ENCODE assay signal across 14 cellular contexts in the genomic region with DNA sequence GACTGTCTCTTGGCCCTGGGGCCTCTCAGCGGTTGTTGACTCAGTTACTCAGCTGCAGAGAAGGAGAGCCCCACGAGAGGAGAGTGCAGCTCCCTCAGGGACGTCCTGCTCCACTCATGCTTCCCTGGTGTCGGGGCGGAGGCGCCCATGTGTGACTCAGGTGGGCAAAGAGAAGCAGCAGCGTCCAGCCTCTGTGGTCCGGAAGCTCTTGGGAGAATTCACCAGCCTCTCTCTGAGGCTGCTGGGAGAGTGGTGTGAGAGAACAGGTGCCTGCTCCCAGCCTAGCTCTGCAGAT. TPM values are rescaled to one million over a fixed set of nuclear protein-coding genes. Genes with fewer than 3 reads are reported as not detected.
DNase-seq lines count a peak whose midpoint lies in the region; ATAC-seq and TF ChIP-seq lines count a peak whose summit lies in the region.
"Had no signal": no experiment of that assay in that cellular context is flagged by ENCODE, and none has a peak within 500 bp of the region (broad histone marks: within the 10 kb centered on the region; RNA-seq: fewer than 3 reads in every experiment).

No MANE protein-coding gene starts in this region.

- peaks cover 0 to 11% (median 0%) of the 10 kb centered on the region in 11 donors for H3K9me3 ChIP-seq in heart right ventricle
- no peaks in the 10 kb centered on the region for H3K9me3 ChIP-seq in thyroid gland
- H3K9me3 ChIP-seq: HAP-1 had no signal

- WGBS in heart right ventricle, 2 donors, result 79 to 86% methylated on average over 8 of the region's 8 CpGs
- whole genome bisulfite sequencing in thyroid gland, 2 donors, result 22% methylated on average over 8 of the region's 8 CpGs; no CpG with 5 or more reads in 1 of the 2 donors

- ATAC-seq in Right ventricle myocardium inferior, result no peak
- no peak for ATAC-seq in heart right ventricle
- no peak for ATAC-seq in WTC11
- ATAC-seq in GM19351 (IDR thresholded peaks at IDR 0.05; ENCODE audit: unreplicated experiment), result no peak

- intact Hi-C loops in Right ventricle myocardium inferior (cut with DNase I), result no loop called here
- intact Hi-C loops in heart right ventricle (cut with DNase I), result no loop called here
- intact Hi-C loops in thyroid gland (cut with DNase I), result no loop called here

- H3K4me1 ChIP-seq in heart right ventricle (peaks cover 0 to 4% (median 0%) of the 10 kb centered on the region in 9 donors), thyroid gland (peaks cover 15 to 42% of the 10 kb centered on the region in 2 donors)
- H3K4me1 ChIP-seq: HAP-1 had no signal

- CTCF ChIA-PET in WTC11 (lab: Charles Lee), result no interaction called here

- POLR2A ChIA-PET in WTC11 (lab: Charles Lee), result no interaction called here

- H3K4me3 Mint-ChIP-seq in WTC11, result no peak overlapping the region
- H3K4me3 Mint-ChIP-seq: CD4-positive, alpha-beta memory T cell had no signal

- H3K27ac ChIP-seq in heart right ventricle (no peak overlapping the region), thyroid gland (peak overlapping the region in 2 of 3 donors; percentile 44 to 73)

- H3K27me3 ChIP-seq in heart right ventricle (peaks cover 0 to 44% (median 23%) of the 10 kb centered on the region in 7 donors), thyroid gland (no peaks in the 10 kb centered on the region)

- H3K36me3 Mint-ChIP-seq in WTC11, result no peaks in the 10 kb centered on the region; the same call in 1 of the 2 replicates
- H3K36me3 Mint-ChIP-seq: CD4-positive, alpha-beta memory T cell had no signal

- peaks cover 15% of the 10 kb centered on the region for H3K4me1 Mint-ChIP-seq in WTC11

- no peak overlapping the region for H3K27ac Mint-ChIP-seq in WTC11
- H3K27ac Mint-ChIP-seq: CD4-positive, alpha-beta memory T cell had no signal

- peak; percentile 16 for DNase-seq in Right ventricle myocardium inferior (ENCODE audit: missing footprints)
- no peak for DNase-seq in heart right ventricle
- peak; percentile 5 for DNase-seq in WTC11 (ENCODE audit: low spot score)
- peak; percentile 73 for DNase-seq in mesenteric fat pad (ENCODE audit: low spot score)
- DNase-seq in thyroid gland, result peak; percentile 24 to 26
- DNase-seq in Kasumi-1 (lab: John Stamatoyannopoulos, UW), result no peak
- DNase-seq: ACHN; C1 segment of cervical spinal cord; CD4-positive, alpha-beta memory T cell; DMS79 treated with DMSO at 0.1 percent for 48 hours; EL; GOT3 had no signal

- H3K4me3 ChIP-seq in heart right ventricle, result no peak overlapping the region
- H3K4me3 ChIP-seq in thyroid gland (replicated peaks in 1 of 3), result no peak overlapping the region
- H3K4me3 ChIP-seq: HAP-1 had no signal

- peaks cover 8% of the 10 kb centered on the region for H3K9me3 Mint-ChIP-seq in WTC11

- no peak for TF ChIP-seq CTCF in heart right ventricle (IDR thresholded peaks at IDR 0.05)
- TF ChIP-seq CTCF in WTC11 (IDR thresholded peaks at IDR 0.05), result no peak
- TF ChIP-seq CTCF in thyroid gland (IDR thresholded peaks at IDR 0.05), result no peak

- H3K36me3 ChIP-seq in heart right ventricle, result no peaks in the 10 kb centered on the region
- H3K36me3 ChIP-seq in thyroid gland, result no peaks in the 10 kb centered on the region
- H3K36me3 ChIP-seq: HAP-1 had no signal

- H3K27me3 Mint-ChIP-seq in WTC11 (ENCODE audit: low read depth), result peaks cover 12% of the 10 kb centered on the region
- H3K27me3 Mint-ChIP-seq: CD4-positive, alpha-beta memory T cell had no signal

- no peak for TF ChIP-seq POLR2A in thyroid gland (IDR thresholded peaks at IDR 0.05)

TF ChIP-seq in WTC11, 78 proteins besides CTCF, POLR2A, EP300 and RAD21:
- TF ChIP-seq, protein P1, sequence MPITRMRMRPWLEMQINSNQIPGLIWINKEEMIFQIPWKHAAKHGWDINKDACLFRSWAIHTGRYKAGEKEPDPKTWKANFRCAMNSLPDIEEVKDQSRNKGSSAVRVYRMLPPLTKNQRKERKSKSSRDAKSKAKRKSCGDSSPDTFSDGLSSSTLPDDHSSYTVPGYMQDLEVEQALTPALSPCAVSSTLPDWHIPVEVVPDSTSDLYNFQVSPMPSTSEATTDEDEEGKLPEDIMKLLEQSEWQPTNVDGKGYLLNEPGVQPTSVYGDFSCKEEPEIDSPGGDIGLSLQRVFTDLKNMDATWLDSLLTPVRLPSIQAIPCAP (CRISPR knock-in tag; IDR thresholded peaks at IDR 0.05), result no peak
- TF ChIP-seq CBFB (CRISPR knock-in tag; IDR thresholded peaks at IDR 0.05; ENCODE audit: low read depth) (no peak), ATF1 (CRISPR knock-in tag; IDR thresholded peaks at IDR 0.05) (no peak), ZBTB21 (CRISPR knock-in tag; IDR thresholded peaks at IDR 0.05; ENCODE audit: borderline replicate concordance) (no peak), IRF2 (CRISPR knock-in tag; IDR thresholded peaks at IDR 0.05; ENCODE audit: borderline replicate concordance, low read depth) (no peak), GTF2I (CRISPR knock-in tag; conservative IDR thresholded peaks at IDR 0.05) (no peak), TP53 (CRISPR knock-in tag; IDR thresholded peaks at IDR 0.05) (no peak), ELF4 (CRISPR knock-in tag; IDR thresholded peaks at IDR 0.05; ENCODE audit: low read depth) (no peak), MXD4 (CRISPR knock-in tag; IDR thresholded peaks at IDR 0.05; ENCODE audit: borderline replicate concordance) (no peak)
- TF ChIP-seq, protein P2, sequence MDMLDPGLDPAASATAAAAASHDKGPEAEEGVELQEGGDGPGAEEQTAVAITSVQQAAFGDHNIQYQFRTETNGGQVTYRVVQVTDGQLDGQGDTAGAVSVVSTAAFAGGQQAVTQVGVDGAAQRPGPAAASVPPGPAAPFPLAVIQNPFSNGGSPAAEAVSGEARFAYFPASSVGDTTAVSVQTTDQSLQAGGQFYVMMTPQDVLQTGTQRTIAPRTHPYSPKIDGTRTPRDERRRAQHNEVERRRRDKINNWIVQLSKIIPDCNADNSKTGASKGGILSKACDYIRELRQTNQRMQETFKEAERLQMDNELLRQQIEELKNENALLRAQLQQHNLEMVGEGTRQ (CRISPR knock-in tag; IDR thresholded peaks at IDR 0.05), result no peak
- TF ChIP-seq, protein P3, sequence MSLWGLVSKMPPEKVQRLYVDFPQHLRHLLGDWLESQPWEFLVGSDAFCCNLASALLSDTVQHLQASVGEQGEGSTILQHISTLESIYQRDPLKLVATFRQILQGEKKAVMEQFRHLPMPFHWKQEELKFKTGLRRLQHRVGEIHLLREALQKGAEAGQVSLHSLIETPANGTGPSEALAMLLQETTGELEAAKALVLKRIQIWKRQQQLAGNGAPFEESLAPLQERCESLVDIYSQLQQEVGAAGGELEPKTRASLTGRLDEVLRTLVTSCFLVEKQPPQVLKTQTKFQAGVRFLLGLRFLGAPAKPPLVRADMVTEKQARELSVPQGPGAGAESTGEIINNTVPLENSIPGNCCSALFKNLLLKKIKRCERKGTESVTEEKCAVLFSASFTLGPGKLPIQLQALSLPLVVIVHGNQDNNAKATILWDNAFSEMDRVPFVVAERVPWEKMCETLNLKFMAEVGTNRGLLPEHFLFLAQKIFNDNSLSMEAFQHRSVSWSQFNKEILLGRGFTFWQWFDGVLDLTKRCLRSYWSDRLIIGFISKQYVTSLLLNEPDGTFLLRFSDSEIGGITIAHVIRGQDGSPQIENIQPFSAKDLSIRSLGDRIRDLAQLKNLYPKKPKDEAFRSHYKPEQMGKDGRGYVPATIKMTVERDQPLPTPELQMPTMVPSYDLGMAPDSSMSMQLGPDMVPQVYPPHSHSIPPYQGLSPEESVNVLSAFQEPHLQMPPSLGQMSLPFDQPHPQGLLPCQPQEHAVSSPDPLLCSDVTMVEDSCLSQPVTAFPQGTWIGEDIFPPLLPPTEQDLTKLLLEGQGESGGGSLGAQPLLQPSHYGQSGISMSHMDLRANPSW (CRISPR knock-in tag; conservative IDR thresholded peaks at IDR 0.05; ENCODE audit: low read depth), result no peak

RNA-seq across cellular contexts. Expression of a gene that starts 25.7 kb away (rescaled TPM):
- total RNA-seq in Right ventricle myocardium inferior, result 0.32 TPM
- total RNA-seq in heart right ventricle, result under 1 TPM; 0.11 to 0.72 (median 0.31) TPM
- polyA plus RNA-seq in heart right ventricle, result under 1 TPM; 0.22 to 0.29 TPM
- total RNA-seq in WTC11 (2021), result 4.6 to 6.0 TPM (median 5.1 TPM) in 3 replicates
- total RNA-seq in mesenteric fat pad, result 0.29 TPM
- 10 to 100 TPM; 13.4 to 31.6 (median 25.8) TPM for total RNA-seq in thyroid gland

RNA-seq across cellular contexts. Expression of a gene that starts 54.5 kb away (rescaled TPM):
- total RNA-seq in Right ventricle myocardium inferior (0.16 TPM), heart right ventricle (under 1 TPM in 4 of 10 donors, not detected in 6; 0.05 to 0.60 (median 0.18) TPM), WTC11 (2021) (20.9 to 30.0 TPM (median 23.1 TPM) in 3 replicates), mesenteric fat pad (0.32 TPM), thyroid gland (1 to 10 TPM; 4.0 to 6.7 (median 5.7) TPM)
- under 1 TPM; 0.04 to 0.07 TPM for polyA plus RNA-seq in heart right ventricle
- polyA plus RNA-seq: CD4-positive, alpha-beta memory T cell had no signal

Comparison
In these comparisons a context has a peak if more than half of its experiments do, and no peak if none do; other contexts are left out.
1. DNase-seq: peak in Right ventricle myocardium inferior (single experiment), WTC11 (single experiment), mesenteric fat pad (single experiment) and thyroid gland (2 of 2); none in heart right ventricle (0 of 2) and Kasumi-1 (0 of 2).
2. H3K27ac ChIP-seq: peak in thyroid gland (2 of 3); none in heart right ventricle (0 of 10).